19 cellular contexts compared by ENCODE assay signal in genomic region chr6:146981981-146982380, GRCh38.
"Had no signal": no experiment of that assay in that cellular context is flagged by ENCODE, and none has a peak within 500 bp of the region (broad histone marks: within the 10 kb centered on the region; RNA-seq: fewer than 3 reads in every experiment).

No MANE protein-coding gene starts in this region.

- H3K9me3 ChIP-seq: lower lobe of right lung had no signal

- H3K4me1 ChIP-seq: heart left ventricle, lower lobe of right lung, uterus had no signal

- H3K27ac ChIP-seq: heart left ventricle, lower lobe of right lung, transverse colon, uterus had no signal

- FAIRE-seq: endometrium, keratinocyte had no signal

- ATAC-seq: activated CD8-positive, alpha-beta memory T cell treated with anti-CD3 and anti-CD28 coated beads, Interleukin-2, amount 10 ng/mL, durations not matched to agents 7 days and 5 days; activated CD8-positive, alpha-beta T cell treated with anti-CD3 and anti-CD28 coated beads for 36 hours; activated naive CD8-positive, alpha-beta T cell treated with anti-CD3 and anti-CD28 coated beads, Interleukin-2, amount 50 U/mL, for 24 hours; heart left ventricle; lower lobe of right lung; naive thymus-derived CD4-positive, alpha-beta T cell; stimulated activated naive B cell treated with anti-CD40 and anti-IgM and Interleukin-4, amounts not matched to agents 10 μg/mL and 1 μg/mL and 100 μg/mL, for 72 hours had no signal

- DNase-seq: activated CD4-positive, alpha-beta T cell treated with anti-CD3 and anti-CD28 coated beads, Interleukin-2, amount 10 ng/mL, durations not matched to agents 24 days and 14 days; activated CD8-positive, alpha-beta memory T cell treated with anti-CD3 and anti-CD28 coated beads, Interleukin-2, amount 10 ng/mL, durations not matched to agents 7 days and 5 days; activated CD8-positive, alpha-beta T cell treated with anti-CD3 and anti-CD28 coated beads for 36 hours; activated effector memory CD4-positive, alpha-beta T cell treated with anti-CD3 and anti-CD28 coated beads, Interleukin-2, amount 50 U/mL, for 16 hours; activated naive CD4-positive, alpha-beta T cell treated with anti-CD3 and anti-CD28 coated beads, Interleukin-2, amount 10 ng/mL, durations not matched to agents 7 days and 5 days; activated naive CD8-positive, alpha-beta T cell treated with anti-CD3 and anti-CD28 coated beads, Interleukin-2, amount 50 U/mL, for 24 hours; activated T-cell treated with anti-CD3 and anti-CD28 coated beads for 4 hours; cerebellar nuclear complex; effector CD4-positive, alpha-beta T cell; heart left ventricle; lower lobe of right lung; naive thymus-derived CD4-positive, alpha-beta T cell; stimulated activated CD4-positive, alpha-beta T cell treated with anti-CD3 and anti-CD28 coated beads, Interleukin-2, amount 100 ng/mL, for 48 hours; stimulated activated CD8-positive, alpha-beta memory T cell treated with anti-CD3 and anti-CD28 coated beads, Interleukin-4, amount 100 ng/mL, for 48 hours; stimulated activated naive B cell treated with anti-CD40 and anti-IgM and Interleukin-4, amounts not matched to agents 10 μg/mL and 1 μg/mL and 100 μg/mL, for 72 hours; transverse colon; uterus had no signal

- H3K4me3 ChIP-seq: heart left ventricle, lower lobe of right lung, transverse colon, uterus had no signal

- H3K27me3 ChIP-seq: heart left ventricle, transverse colon, uterus had no signal

- H3K36me3 ChIP-seq: heart left ventricle, lower lobe of right lung, transverse colon, uterus had no signal
